8 cellular contexts compared by ENCODE assay signal in genomic region chrX:75784689-75785491, GRCh38. TPM values are rescaled to one million over a fixed set of nuclear protein-coding genes. Genes with fewer than 3 reads are reported as not detected.
A peak's percentile ranks its signal among the peaks of the same experiment; 100 is the strongest.
DNase-seq lines count a peak whose midpoint lies in the region; ATAC-seq and TF ChIP-seq lines count a peak whose summit lies in the region.

TSS of gene MAGEE2 (minus strand) at chrX:75785254. CDS start at chrX:75785051, 203 bp downstream.

- peaks cover 0 to 14% (median 0%) of the 10 kb centered on the region in 5 donors for H3K27me3 Mint-ChIP-seq in naive thymus-derived CD4-positive, alpha-beta T cell

- no TSS peak for BruUV-seq in mammary epithelial cell (replicated peaks; lab: Mats Ljungman, UMichigan)

- H3K9ac ChIP-seq in mammary epithelial cell (ENCODE audit: insufficient read depth, low read length): no peak within 1 kb of the TSS

- no peaks in the 10 kb centered on the region for H3K4me1 ChIP-seq in mammary epithelial cell (ENCODE audit: insufficient read depth, low read length)
- H3K4me1 ChIP-seq in naive thymus-derived CD4-positive, alpha-beta T cell (ENCODE audit: control insufficient read depth in 2 of 2, insufficient read depth in 2 of 2, low read length in 2 of 2): no peaks in the 10 kb centered on the region

- H3K36me3 Mint-ChIP-seq in naive thymus-derived CD4-positive, alpha-beta T cell: no peaks in the 10 kb centered on the region

- peaks cover 4 to 9% (median 6%) of the 10 kb centered on the region in 7 donors for H3K4me1 Mint-ChIP-seq in naive thymus-derived CD4-positive, alpha-beta T cell

- H3K36me3 ChIP-seq in mammary epithelial cell (ENCODE audit: insufficient read depth, low read length): no peaks in the 10 kb centered on the region
- H3K36me3 ChIP-seq in naive thymus-derived CD4-positive, alpha-beta T cell (ENCODE audit: control insufficient read depth in 2 of 3, insufficient read depth in 3 of 3, low read length in 3 of 3): no peaks in the 10 kb centered on the region

- POLR2A ChIA-PET in naive thymus-derived CD4-positive, alpha-beta T cell (lab: Charles Lee): no interaction called here

- no peaks in the 10 kb centered on the region for H3K27me3 ChIP-seq in mammary epithelial cell (ENCODE audit: insufficient read depth, low read length)
- no peaks in the 10 kb centered on the region for H3K27me3 ChIP-seq in naive thymus-derived CD4-positive, alpha-beta T cell (ENCODE audit: control insufficient read depth in 2 of 2, insufficient read depth in 2 of 2, low read length in 2 of 2)

- H2AFZ ChIP-seq in mammary epithelial cell (ENCODE audit: low read depth, low read length): peak within 1 kb of the TSS; percentile 39

- dilution Hi-C loops in mammary epithelial cell (cut with HindIII; ENCODE audit: low sequenced_read_pairs): no loop called here

- TF ChIP-seq CTCF in mammary epithelial cell (conservative IDR thresholded peaks at IDR 0.05 in 1 of 2, IDR thresholded peaks at IDR 0.05 in 1 of 2; ENCODE audit: extremely low read depth in 1 of 2, insufficient read depth in 1 of 2, low read depth in 1 of 2, low read length in 2 of 2): no peak

- H3K4me2 ChIP-seq in mammary epithelial cell (ENCODE audit: insufficient read depth, low read depth, low read length): no peak within 1 kb of the TSS

- in situ Hi-C loops in mammary epithelial cell (cut with MboI; ENCODE audit: low sequenced_read_pairs in 2 of 2): no loop called here

- H3K9me3 ChIP-seq in mammary epithelial cell (replicated peaks; ENCODE audit: insufficient read depth, low read length): peaks cover 7% of the 10 kb centered on the region
- no peaks in the 10 kb centered on the region for H3K9me3 ChIP-seq in naive thymus-derived CD4-positive, alpha-beta T cell (ENCODE audit: control insufficient read depth in 2 of 3, low read length in 3 of 3)

- peak; percentile 16 for DNase-seq in activated naive CD4-positive, alpha-beta T cell treated with Interleukin-2 at 50 U/mL for 16 hours
- DNase-seq in activated naive CD4-positive, alpha-beta T cell (lab: John Stamatoyannopoulos, UW): no peak
- DNase-seq in mammary epithelial cell: no peak
- DNase-seq in naive thymus-derived CD4-positive, alpha-beta T cell: peak in 5 of 9 donors; percentile 0 to 5 (median 3)
- no peak for DNase-seq in NCI-H526 treated with DMSO at 0.1 percent for 48 hours (lab: John Stamatoyannopoulos, UW)
- no peak for DNase-seq in activated gamma-delta T cell (lab: John Stamatoyannopoulos, UW)

- H4K20me1 ChIP-seq in mammary epithelial cell (ENCODE audit: insufficient read depth, low read length): no peaks in the 10 kb centered on the region

- peaks cover 0 to 1% (median 0%) of the 10 kb centered on the region in 11 donors for H3K9me3 Mint-ChIP-seq in naive thymus-derived CD4-positive, alpha-beta T cell

- WGBS in mammary epithelial cell (ENCODE audit: low coverage, missing lambda C conversion rate): 30% methylated on average over 28 of the region's 36 CpGs

- no peak for ATAC-seq in naive thymus-derived CD4-positive, alpha-beta T cell
- no peak for ATAC-seq in GM19035 (IDR thresholded peaks at IDR 0.05; ENCODE audit: unreplicated experiment)
- no peak for ATAC-seq in HG02885 (IDR thresholded peaks at IDR 0.05; ENCODE audit: poor library complexity, unreplicated experiment)

- peak within 1 kb of the TSS in 3 of 9 donors; percentile 35 to 72 (median 43) for H3K27ac Mint-ChIP-seq in naive thymus-derived CD4-positive, alpha-beta T cell

- CTCF ChIA-PET in mammary epithelial cell (lab: Charles Lee; ENCODE audit: low non-redundant PET): no interaction called here
- CTCF ChIA-PET in naive thymus-derived CD4-positive, alpha-beta T cell (lab: Charles Lee): no interaction called here

- peak within 1 kb of the TSS; percentile 78 to 90 (median 87) for H3K4me3 Mint-ChIP-seq in naive thymus-derived CD4-positive, alpha-beta T cell

- H3K79me2 ChIP-seq in mammary epithelial cell (ENCODE audit: insufficient read depth, low read length): no peaks in the 10 kb centered on the region

- intact Hi-C loops in mammary epithelial cell (cut with micrococcal nuclease): no loop called here
- intact Hi-C loops in naive thymus-derived CD4-positive, alpha-beta T cell (cut with micrococcal nuclease): no loop called here

- no peak within 1 kb of the TSS for H3K4me3 ChIP-seq in mammary epithelial cell (replicated peaks in 1 of 3; ENCODE audit: insufficient read depth in 1 of 3, low read depth in 2 of 3, low read length in 3 of 3)
- H3K4me3 ChIP-seq in naive thymus-derived CD4-positive, alpha-beta T cell (ENCODE audit: low read length): peak within 1 kb of the TSS; percentile 20

- no peak within 1 kb of the TSS for H3K27ac ChIP-seq in mammary epithelial cell (ENCODE audit: insufficient read depth, low read depth, low read length)
- H3K27ac ChIP-seq in naive thymus-derived CD4-positive, alpha-beta T cell (ENCODE audit: low read depth, low read length): no peak within 1 kb of the TSS

RNA-seq across cellular contexts. Expression of gene MAGEE2, which starts in this region (rescaled TPM):
- total RNA-seq in mammary epithelial cell: not detected
- not detected for polyA plus RNA-seq in mammary epithelial cell
- not detected for polyA minus RNA-seq in mammary epithelial cell
- not detected for total RNA-seq in naive thymus-derived CD4-positive, alpha-beta T cell
- polyA plus RNA-seq in naive thymus-derived CD4-positive, alpha-beta T cell: not detected

Comparison
In these comparisons a context has a peak if more than half of its experiments do, and no peak if none do; other contexts are left out.
1. Peak in DNase-seq and H3K4me3 ChIP-seq in naive thymus-derived CD4-positive, alpha-beta T cell; RNA of the gene not detected or under 1 TPM.